8 cellular contexts compared by ENCODE assay signal in genomic region chr14:104200591-104200990, GRCh38.
"Had no signal": no experiment of that assay in that cellular context is flagged by ENCODE, and none has a peak within 500 bp of the region (broad histone marks: within the 10 kb centered on the region; RNA-seq: fewer than 3 reads in every experiment).

No MANE protein-coding gene starts in this region.

- H2AFZ ChIP-seq: GM23338 had no signal

- H3K4me1 ChIP-seq: HAP-1 had no signal

- DNase-seq: HFFc6, KBM-7 had no signal

- H3K36me3 ChIP-seq: HAP-1 had no signal

- H3K27ac Mint-ChIP-seq: GM23338, HFFc6, IgD-negative memory B cell had no signal

- H3K9ac ChIP-seq: KMS-11 had no signal

- H3K9me3 ChIP-seq: HAP-1 had no signal

- H3K4me2 ChIP-seq: GM23338, KMS-11 had no signal

- H3K4me3 ChIP-seq: GM23338, HAP-1 had no signal

- H3K27ac ChIP-seq: KMS-11 had no signal

- H3K9me3 Mint-ChIP-seq: GM23338, IgD-negative memory B cell had no signal

- ATAC-seq: GM23338, HCT116, HepG2 had no signal

- H3K36me3 Mint-ChIP-seq: IgD-negative memory B cell had no signal

- H3K4me3 Mint-ChIP-seq: GM23338, HFFc6, IgD-negative memory B cell had no signal
